ENCODE assay signal across 18 cellular contexts in genomic region chr10:60470091-60470490, GRCh38.
"Had no signal": no experiment of that assay in that cellular context is flagged by ENCODE, and none has a peak within 500 bp of the region (broad histone marks: within the 10 kb centered on the region; RNA-seq: fewer than 3 reads in every experiment).

No MANE protein-coding gene starts in this region.

- H3K4me3 ChIP-seq: MG63, SJSA1, SK-N-MC had no signal

- H3K36me3 ChIP-seq: MG63, SJSA1 had no signal

- DNase-seq: KBM-7, MG63, NCI-H1092 treated with DMSO at 0.1 percent for 48 hours, NCI-H1436, NCI-H187, NCI-H2029, NCI-H2081 treated with DMSO at 0.1 percent for 48 hours, NCI-H2171, NCI-H226, NCI-H446, NCI-H510A, NCI-H524 treated with DMSO at 0.1 percent for 48 hours, NCI-H69, NCI-H774, SHP77 treated with DMSO at 0.1 percent for 48 hours had no signal

- H3K27me3 ChIP-seq: MG63, SJSA1 had no signal

- H3K27ac ChIP-seq: RWPE1, SJSA1, SK-N-MC had no signal

- H3K9me3 ChIP-seq: MG63, SJSA1 had no signal
